In genomic region chr10:73433538-73433867, GRCh38 we compare ENCODE assay signal across 13 cellular contexts. TPM values are rescaled to one million over a fixed set of nuclear protein-coding genes. Genes with fewer than 3 reads are reported as not detected.
DNase-seq lines count a peak whose midpoint lies in the region; ATAC-seq and TF ChIP-seq lines count a peak whose summit lies in the region.
"Had no signal": no experiment of that assay in that cellular context is flagged by ENCODE, and none has a peak within 500 bp of the region (broad histone marks: within the 10 kb centered on the region; RNA-seq: fewer than 3 reads in every experiment).

TSS of gene MSS51 (minus strand) at chr10:73433561. CDS start at chr10:73428284, 5,277 bp downstream.

- intact Hi-C loops in natural killer cell (cut with micrococcal nuclease) = no loop called here
- intact Hi-C loops in stomach (cut with DNase I; ENCODE audit: low total_unique reads) = no loop called here

- H3K27ac ChIP-seq in stomach = no peak within 1 kb of the TSS
- H3K27ac ChIP-seq: body of pancreas, C4-2B, upper lobe of right lung had no signal

- no peak within 1 kb of the TSS for H3K4me3 ChIP-seq in stomach
- H3K4me3 ChIP-seq: body of pancreas, upper lobe of right lung had no signal

- no peak for TF ChIP-seq POLR2A in stomach (IDR thresholded peaks at IDR 0.05)

- DNase-seq in natural killer cell (no peak), immature natural killer cell (no peak), stomach (no peak), GM03348 (ENCODE audit: low spot score) (no peak), left lobe of liver (ENCODE audit: low spot score) (no peak)
- no peak for DNase-seq in natural killer cell treated with Interleukin-12 subunit alpha and Interleukin-12 subunit beta and Interleukin-15 and Interleukin-18, amount 100 ng/mL, for 72 hours (ENCODE audit: low spot score)
- DNase-seq in T-helper 2 cell treated with Interferon-gamma antibody and Interleukin-4, amounts not matched to agents 5 μg/mL and 100 μg/mL, for 36 hours (ENCODE audit: low spot score) = no peak
- DNase-seq: body of pancreas, NCI-H1092, upper lobe of right lung had no signal

- TF ChIP-seq EP300 in stomach (IDR thresholded peaks at IDR 0.05) = no peak

- H3K36me3 ChIP-seq in stomach = peaks cover 7 to 51% (median 41%) of the 10 kb centered on the region in 4 donors

- TF ChIP-seq CTCF in natural killer cell (IDR thresholded peaks at IDR 0.05) (no peak), stomach (IDR thresholded peaks at IDR 0.05) (no peak)

- H3K4me3 Mint-ChIP-seq in natural killer cell = no peak within 1 kb of the TSS
- H3K4me3 Mint-ChIP-seq in natural killer cell treated with Interleukin-12 subunit alpha and Interleukin-12 subunit beta and Interleukin-15 and Interleukin-18, amount 100 ng/mL, for 72 hours = no peak within 1 kb of the TSS
- peak within 1 kb of the TSS; percentile 8 for H3K4me3 Mint-ChIP-seq in T-helper 2 cell treated with Interferon-gamma antibody and Interleukin-4, amounts not matched to agents 5 μg/mL and 100 μg/mL, for 36 hours
- no peak within 1 kb of the TSS for H3K4me3 Mint-ChIP-seq in immature natural killer cell
- H3K4me3 Mint-ChIP-seq: T-helper 1 cell treated with Interleukin-12 subunit alpha and Interleukin-12 subunit beta and Interleukin-4 antibody, amounts not matched to agents 30 μg/mL and 1 μg/mL, for 36 hours had no signal

- H3K27me3 Mint-ChIP-seq in natural killer cell (ENCODE audit: low read depth in 2 of 2) (no peaks in the 10 kb centered on the region), immature natural killer cell (ENCODE audit: low read depth in 3 of 3) (no peaks in the 10 kb centered on the region)
- no peaks in the 10 kb centered on the region for H3K27me3 Mint-ChIP-seq in natural killer cell treated with Interleukin-12 subunit alpha and Interleukin-12 subunit beta and Interleukin-15 and Interleukin-18, amount 100 ng/mL, for 72 hours
- H3K27me3 Mint-ChIP-seq in T-helper 2 cell treated with Interferon-gamma antibody and Interleukin-4, amounts not matched to agents 5 μg/mL and 100 μg/mL, for 36 hours (ENCODE audit: low read depth) = no peaks in the 10 kb centered on the region

- H3K4me1 ChIP-seq in stomach = no peaks in the 10 kb centered on the region
- H3K4me1 ChIP-seq: body of pancreas, upper lobe of right lung had no signal

- H3K27ac Mint-ChIP-seq in natural killer cell (peak within 1 kb of the TSS; percentile 32 to 42), immature natural killer cell (peak within 1 kb of the TSS; percentile 17 to 70 (median 36))
- peak within 1 kb of the TSS in 1 of 2 donors; percentile 47 for H3K27ac Mint-ChIP-seq in natural killer cell treated with Interleukin-12 subunit alpha and Interleukin-12 subunit beta and Interleukin-15 and Interleukin-18, amount 100 ng/mL, for 72 hours
- H3K27ac Mint-ChIP-seq in T-helper 2 cell treated with Interferon-gamma antibody and Interleukin-4, amounts not matched to agents 5 μg/mL and 100 μg/mL, for 36 hours = peak within 1 kb of the TSS; percentile 48
- H3K27ac Mint-ChIP-seq: T-helper 1 cell treated with Interleukin-12 subunit alpha and Interleukin-12 subunit beta and Interleukin-4 antibody, amounts not matched to agents 30 μg/mL and 1 μg/mL, for 36 hours had no signal

- H3K36me3 Mint-ChIP-seq in natural killer cell (no peaks in the 10 kb centered on the region), immature natural killer cell (peaks cover 3 to 20% (median 11%) of the 10 kb centered on the region in 3 donors)
- no peaks in the 10 kb centered on the region for H3K36me3 Mint-ChIP-seq in natural killer cell treated with Interleukin-12 subunit alpha and Interleukin-12 subunit beta and Interleukin-15 and Interleukin-18, amount 100 ng/mL, for 72 hours
- peaks cover 25% of the 10 kb centered on the region for H3K36me3 Mint-ChIP-seq in T-helper 2 cell treated with Interferon-gamma antibody and Interleukin-4, amounts not matched to agents 5 μg/mL and 100 μg/mL, for 36 hours (ENCODE audit: low read depth)

- ATAC-seq in natural killer cell = no peak
- ATAC-seq in natural killer cell treated with Interleukin-12 subunit alpha and Interleukin-12 subunit beta and Interleukin-15 and Interleukin-18, amount 100 ng/mL, for 72 hours = no peak
- no peak for ATAC-seq in GM21529 (IDR thresholded peaks at IDR 0.05; ENCODE audit: unreplicated experiment)
- no peak for ATAC-seq in left lobe of liver
- ATAC-seq: body of pancreas, upper lobe of right lung had no signal

- H3K4me1 Mint-ChIP-seq in natural killer cell = peaks cover 13 to 15% of the 10 kb centered on the region in 2 donors
- peaks cover 10 to 13% of the 10 kb centered on the region in 2 donors for H3K4me1 Mint-ChIP-seq in natural killer cell treated with Interleukin-12 subunit alpha and Interleukin-12 subunit beta and Interleukin-15 and Interleukin-18, amount 100 ng/mL, for 72 hours (ENCODE audit: low read depth in 2 of 2)
- peaks cover 16% of the 10 kb centered on the region for H3K4me1 Mint-ChIP-seq in T-helper 2 cell treated with Interferon-gamma antibody and Interleukin-4, amounts not matched to agents 5 μg/mL and 100 μg/mL, for 36 hours (ENCODE audit: low read depth)
- H3K4me1 Mint-ChIP-seq in immature natural killer cell = peaks cover 6 to 18% of the 10 kb centered on the region in 2 donors

- H3K27me3 ChIP-seq in stomach = no peaks in the 10 kb centered on the region
- H3K27me3 ChIP-seq: body of pancreas, upper lobe of right lung had no signal

- H3K9me3 Mint-ChIP-seq in natural killer cell (no peaks in the 10 kb centered on the region), immature natural killer cell (no peaks in the 10 kb centered on the region)
- no peaks in the 10 kb centered on the region for H3K9me3 Mint-ChIP-seq in natural killer cell treated with Interleukin-12 subunit alpha and Interleukin-12 subunit beta and Interleukin-15 and Interleukin-18, amount 100 ng/mL, for 72 hours
- no peaks in the 10 kb centered on the region for H3K9me3 Mint-ChIP-seq in T-helper 2 cell treated with Interferon-gamma antibody and Interleukin-4, amounts not matched to agents 5 μg/mL and 100 μg/mL, for 36 hours
- H3K9me3 Mint-ChIP-seq: T-helper 1 cell treated with Interleukin-12 subunit alpha and Interleukin-12 subunit beta and Interleukin-4 antibody, amounts not matched to agents 30 μg/mL and 1 μg/mL, for 36 hours had no signal

- no peaks in the 10 kb centered on the region for H3K9me3 ChIP-seq in stomach
- H3K9me3 ChIP-seq: body of pancreas, upper lobe of right lung had no signal

RNA-seq across cellular contexts. Expression of gene MSS51, which starts in this region (rescaled TPM):
- 1 to 10 TPM; 3.1 to 4.8 (median 4.5) TPM for total RNA-seq in natural killer cell
- 1 to 10 TPM; 4.4 to 8.5 TPM for total RNA-seq in natural killer cell treated with Interleukin-12 subunit alpha and Interleukin-12 subunit beta and Interleukin-15 and Interleukin-18, amount 100 ng/mL, for 72 hours
- polyA plus RNA-seq in immature natural killer cell = under 1 TPM in 2 of 3 donors, not detected in 1; 0.16 to 0.38 TPM
- 1 to 10 TPM in 3 of 5 donors, under 1 TPM in 1, not detected in 1; 0.87 to 6.1 (median 1.9) TPM for total RNA-seq in stomach
- polyA plus RNA-seq in stomach = 1 to 10 TPM in 1 of 3 donors, under 1 TPM in 2; 0.61 to 1.8 (median 0.62) TPM
- 0.50 TPM for total RNA-seq in left lobe of liver
